ENCODE assay signal across 18 cellular contexts in genomic region chr2:129754831-129755230, GRCh38.
"Had no signal": no experiment of that assay in that cellular context is flagged by ENCODE, and none has a peak within 500 bp of the region (broad histone marks: within the 10 kb centered on the region; RNA-seq: fewer than 3 reads in every experiment).

No MANE protein-coding gene starts in this region.

- H3K4me3 ChIP-seq: SJSA1, SK-N-MC had no signal

- DNase-seq: KBM-7, NCI-H1092, NCI-H1417 treated with DMSO at 0.1 percent for 48 hours, NCI-H146, NCI-H1694 treated with DMSO at 0.1 percent for 48 hours, NCI-H1930, NCI-H2081, NCI-H2107, NCI-H226, NCI-H446, NCI-H524 treated with DMSO at 0.1 percent for 48 hours, NCI-H774, Right ventricle myocardium superior, RPMI8226, SIG-M5 had no signal

- H3K4me1 ChIP-seq: SJSA1 had no signal

- H3K9me3 ChIP-seq: SJSA1 had no signal

- H3K27me3 ChIP-seq: SJSA1 had no signal

- H3K36me3 ChIP-seq: SJSA1 had no signal

- H3K27ac ChIP-seq: HL-60, SJSA1, SK-N-MC had no signal
